In genomic region chr5:139669681-139670368, GRCh38 we compare ENCODE assay signal across 8 cellular contexts. TPM values are rescaled to one million over a fixed set of nuclear protein-coding genes. Genes with fewer than 3 reads are reported as not detected.
A peak's percentile ranks its signal among the peaks of the same experiment; 100 is the strongest.
DNase-seq lines count a peak whose midpoint lies in the region; ATAC-seq and TF ChIP-seq lines count a peak whose summit lies in the region.

No MANE protein-coding gene starts in this region.

- H3K4me1 ChIP-seq in Panc1 (ENCODE audit: control insufficient read depth, insufficient read depth, low read length) (peaks cover 96% of the 10 kb centered on the region), endocrine pancreas (ENCODE audit: control insufficient read depth, insufficient read depth, low read length) (peaks cover 4% of the 10 kb centered on the region), trophoblast cell (ENCODE audit: control insufficient read depth in 1 of 2, insufficient read depth in 2 of 2, low read length in 2 of 2) (peaks cover 58 to 70% of the 10 kb centered on the region in 2 experiments)

- TF ChIP-seq CTCF in Panc1 (IDR thresholded peaks at IDR 0.05) (no peak), foreskin fibroblast (IDR thresholded peaks at IDR 0.05; ENCODE audit: low read depth, low read length) (no peak)

- no peak overlapping the region for H2BK120ac ChIP-seq in trophoblast cell (ENCODE audit: insufficient read depth, low read length, poor library complexity)

- POLR2A ChIA-PET in Panc1 (lab: Charles Lee), result interaction anchor here (0.6 kb wide), 1 partner anchor 18 kb away, joined by 6 read pairs; no protein-coding TSS in a partner anchor

- H2AFZ ChIP-seq in trophoblast cell (ENCODE audit: insufficient read depth, low read length, poor library complexity), result no peak overlapping the region

- H3K18ac ChIP-seq in trophoblast cell (ENCODE audit: low read length), result peak overlapping the region; percentile 23

- ATAC-seq in HG02588 (IDR thresholded peaks at IDR 0.05; ENCODE audit: unreplicated experiment), result peak; percentile 19
- no peak for ATAC-seq in Panc1

- in situ Hi-C loops in Panc1 (cut with HindIII; ENCODE audit: low pct_unique_long_range_greater_than_20kb, low sequenced_read_pairs), result no loop called here

- no CpG with 5 or more reads among the region's 23 CpGs for WGBS in trophoblast cell (ENCODE audit: extremely low coverage, insufficient coverage, insufficient read length)

- H3K9ac ChIP-seq in endocrine pancreas (ENCODE audit: control insufficient read depth, insufficient read depth, low read length) (peak overlapping the region; percentile 45), trophoblast cell (ENCODE audit: low read length) (no peak overlapping the region)

- peak overlapping the region; percentile 50 for H3K4ac ChIP-seq in trophoblast cell (ENCODE audit: low read depth, low read length)

- CTCF ChIA-PET in Panc1 (lab: Charles Lee), result interaction anchor here (0.6 kb wide), 1 partner anchor 19 kb away, joined by 3 read pairs; no protein-coding TSS in a partner anchor

- peaks cover 27% of the 10 kb centered on the region for H3K79me1 ChIP-seq in trophoblast cell (ENCODE audit: low read length)

- H3K9me3 ChIP-seq in Panc1 (ENCODE audit: control insufficient read depth, insufficient read depth, low read depth, low read length) (no peaks in the 10 kb centered on the region), endocrine pancreas (ENCODE audit: control insufficient read depth, low read length) (no peaks in the 10 kb centered on the region), trophoblast cell (ENCODE audit: insufficient read depth, low read depth, low read length) (no peaks in the 10 kb centered on the region)

- peak overlapping the region in 1 of 2 experiments; percentile 14; a peak in 1 of 4 replicates for H3K4me3 ChIP-seq in Panc1 (ENCODE audit: low read depth in 2 of 2, low read length in 2 of 2)
- H3K4me3 ChIP-seq in endocrine pancreas (ENCODE audit: control insufficient read depth, insufficient read depth, low read length), result no peak overlapping the region
- H3K4me3 ChIP-seq in trophoblast cell (ENCODE audit: low read depth, low read length), result no peak overlapping the region
- no peak overlapping the region for H3K4me3 ChIP-seq in foreskin fibroblast (ENCODE audit: low read depth in 1 of 2, low read length in 2 of 2)

- TF ChIP-seq POLR2A in GM15510 (IDR thresholded peaks at IDR 0.05; ENCODE audit: borderline replicate concordance, extremely low read depth, insufficient read length), result peak; percentile 49

- no peaks in the 10 kb centered on the region for H3K27me3 ChIP-seq in Panc1 (ENCODE audit: control insufficient read depth, insufficient read depth, low read length)
- H3K27me3 ChIP-seq in endocrine pancreas (ENCODE audit: control insufficient read depth, insufficient read depth, low read length), result no peaks in the 10 kb centered on the region
- H3K27me3 ChIP-seq in trophoblast cell (ENCODE audit: insufficient read depth, low read length), result no peaks in the 10 kb centered on the region

- H4K12ac ChIP-seq in trophoblast cell (ENCODE audit: low read depth, low read length), result no peak overlapping the region

- no peak overlapping the region for H3K4me2 ChIP-seq in trophoblast cell (ENCODE audit: low read length)

- peak overlapping the region; percentile 23 for H4K91ac ChIP-seq in trophoblast cell (ENCODE audit: low read depth, low read length)

- DNase-seq in Panc1 (ENCODE audit: low read depth, low spot score), result no peak
- no peak for DNase-seq in trophoblast cell
- no peak for DNase-seq in EL
- DNase-seq in foreskin fibroblast, result no peak
- no peak for DNase-seq in NCI-H2029 (lab: John Stamatoyannopoulos, UW)

- H3K27ac ChIP-seq in Panc1 (ENCODE audit: low read length) (peak overlapping the region; percentile 99), trophoblast cell (ENCODE audit: low read depth, low read length) (no peak overlapping the region)

- no peak overlapping the region for H3K23ac ChIP-seq in trophoblast cell (ENCODE audit: low read length)

- intact Hi-C loops in Panc1 (cut with micrococcal nuclease; ENCODE audit: unreplicated experiment), result no loop called here

- H3K14ac ChIP-seq in trophoblast cell (ENCODE audit: low read length), result peak overlapping the region; percentile 29

- H4K8ac ChIP-seq in trophoblast cell (ENCODE audit: low read depth, low read length), result no peak overlapping the region

- H3K36me3 ChIP-seq in Panc1 (ENCODE audit: control insufficient read depth, insufficient read depth, low read length) (no peaks in the 10 kb centered on the region), endocrine pancreas (ENCODE audit: control insufficient read depth, insufficient read depth, low read length) (no peaks in the 10 kb centered on the region), trophoblast cell (ENCODE audit: control insufficient read depth in 1 of 2, insufficient read depth in 2 of 2, low read length in 2 of 2) (peaks cover 34 to 43% of the 10 kb centered on the region in 2 experiments)

- no peak overlapping the region for H2BK12ac ChIP-seq in trophoblast cell (ENCODE audit: low read length)

- peaks cover 42% of the 10 kb centered on the region for H3K79me2 ChIP-seq in trophoblast cell (ENCODE audit: control insufficient read depth, insufficient read depth, low read length, poor library complexity)

- no TSS peak for BruUV-seq in Panc1 (replicated peaks; lab: Mats Ljungman, UMichigan)

- H2BK5ac ChIP-seq in trophoblast cell (ENCODE audit: low read depth, low read length, poor library complexity), result no peak overlapping the region

- no peak overlapping the region for H2AK5ac ChIP-seq in trophoblast cell (ENCODE audit: low read length)

RNA-seq across cellular contexts. Expression of gene CXXC5, which starts 21.7 kb away (rescaled TPM):
- total RNA-seq in Panc1 (2021; ENCODE audit: unreplicated experiment), result 85.0 TPM
- 151 TPM for polyA plus RNA-seq in Panc1 (2012; ENCODE audit: insufficient read length)
- polyA plus RNA-seq in trophoblast cell (2013), result 101 and 105 TPM in 2 replicates
